ENCODE assay signal across 9 cellular contexts in the genomic region with DNA sequence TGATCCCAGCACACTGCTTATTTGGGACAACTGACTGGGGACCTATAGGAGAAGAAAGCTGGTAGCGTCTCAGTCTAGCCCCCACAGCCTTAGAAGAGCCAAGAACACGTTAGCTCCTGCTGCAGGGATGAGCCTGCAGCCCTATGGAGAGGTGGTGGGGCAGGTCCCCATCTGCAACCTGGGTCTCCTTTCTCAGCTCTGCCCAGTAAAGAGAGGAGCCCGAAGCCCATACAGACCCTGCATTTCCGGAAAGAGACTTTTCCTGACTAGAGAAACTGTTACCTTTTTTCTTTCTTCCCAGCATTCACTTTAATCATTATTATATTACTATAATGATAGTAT. TPM values are rescaled to one million over a fixed set of nuclear protein-coding genes. Genes with fewer than 3 reads are reported as not detected.
DNase-seq lines count a peak whose midpoint lies in the region; ATAC-seq and TF ChIP-seq lines count a peak whose summit lies in the region.
"Had no signal": no experiment of that assay in that cellular context is flagged by ENCODE, and none has a peak within 500 bp of the region (broad histone marks: within the 10 kb centered on the region; RNA-seq: fewer than 3 reads in every experiment).

No MANE protein-coding gene starts in this region.

- peaks cover 8 to 41% (median 23%) of the 10 kb centered on the region in 4 donors for H3K4me1 Mint-ChIP-seq in CD4-positive, CD25-positive, alpha-beta regulatory T cell
- H3K4me1 Mint-ChIP-seq in HFFc6 (ENCODE audit: low read depth), result peaks cover 32% of the 10 kb centered on the region
- peaks cover 24% of the 10 kb centered on the region for H3K4me1 Mint-ChIP-seq in activated CD4-positive, alpha-beta memory T cell treated with anti-CD3 and anti-CD28 coated beads, Interleukin-2, amount 10 ng/mL, durations not matched to agents 7 days and 5 days

- H3K27ac ChIP-seq in CD4-positive, CD25-positive, alpha-beta regulatory T cell (ENCODE audit: insufficient read depth, low read length, poor library complexity, severe bottlenecking), result no peak overlapping the region
- no peak overlapping the region for H3K27ac ChIP-seq in suprapubic skin

- no peaks in the 10 kb centered on the region for H3K9me3 Mint-ChIP-seq in CD4-positive, CD25-positive, alpha-beta regulatory T cell
- no peaks in the 10 kb centered on the region for H3K9me3 Mint-ChIP-seq in HFFc6
- H3K9me3 Mint-ChIP-seq in activated CD4-positive, alpha-beta memory T cell treated with anti-CD3 and anti-CD28 coated beads, Interleukin-2, amount 10 ng/mL, durations not matched to agents 7 days and 5 days, result no peaks in the 10 kb centered on the region

- peak overlapping the region; percentile 98 for H3K9ac ChIP-seq in iPS-15b (ENCODE audit: low read depth, low read length)

- peaks cover 21% of the 10 kb centered on the region for H3K27me3 Mint-ChIP-seq in CD4-positive, CD25-positive, alpha-beta regulatory T cell
- H3K27me3 Mint-ChIP-seq in HFFc6 (ENCODE audit: insufficient read depth), result peaks cover 6% of the 10 kb centered on the region; the same call in 1 of the 2 replicates
- peaks cover 14% of the 10 kb centered on the region for H3K27me3 Mint-ChIP-seq in activated CD4-positive, alpha-beta memory T cell treated with anti-CD3 and anti-CD28 coated beads, Interleukin-2, amount 10 ng/mL, durations not matched to agents 7 days and 5 days

- TF ChIP-seq CTCF in HFFc6 (IDR thresholded peaks at IDR 0.05) (no peak), suprapubic skin (IDR thresholded peaks at IDR 0.05) (no peak)

- H3K9me3 ChIP-seq in CD4-positive, CD25-positive, alpha-beta regulatory T cell (ENCODE audit: control insufficient read depth in 2 of 2, low read length in 2 of 2), result no peaks in the 10 kb centered on the region
- H3K9me3 ChIP-seq in iPS-15b (ENCODE audit: control insufficient read depth, insufficient read depth, low read length) (no peaks in the 10 kb centered on the region), suprapubic skin (no peaks in the 10 kb centered on the region)

- 0% methylated on average over 4 of the region's 4 CpGs for WGBS in suprapubic skin

- no peaks in the 10 kb centered on the region for H3K27me3 ChIP-seq in CD4-positive, CD25-positive, alpha-beta regulatory T cell (ENCODE audit: control insufficient read depth, insufficient read depth, low read length)
- H3K27me3 ChIP-seq in iPS-15b (ENCODE audit: control insufficient read depth, insufficient read depth, low read length) (no peaks in the 10 kb centered on the region), suprapubic skin (no peaks in the 10 kb centered on the region)

- DNase-seq in CD4-positive, CD25-positive, alpha-beta regulatory T cell, result no peak
- DNase-seq in HFFc6, result no peak
- DNase-seq in activated CD4-positive, alpha-beta memory T cell treated with anti-CD3 and anti-CD28 coated beads, Interleukin-2, amount 10 ng/mL, durations not matched to agents 7 days and 5 days, result no peak
- DNase-seq in suprapubic skin (ENCODE audit: low spot score in 2 of 2), result no peak
- no peak for DNase-seq in NK-92 (lab: John Stamatoyannopoulos, UW; ENCODE audit: unreplicated experiment)
- no peak for DNase-seq in stimulated activated CD4-positive, alpha-beta T cell treated with anti-CD3 and anti-CD28 coated beads, Interleukin-2, amount 100 ng/mL, for 48 hours

- peaks cover 13% of the 10 kb centered on the region for H3K4me1 ChIP-seq in CD4-positive, CD25-positive, alpha-beta regulatory T cell (ENCODE audit: control insufficient read depth, insufficient read depth, low read length, poor library complexity, severe bottlenecking)
- no peaks in the 10 kb centered on the region for H3K4me1 ChIP-seq in iPS-15b (ENCODE audit: control insufficient read depth, insufficient read depth, low read length)
- H3K4me1 ChIP-seq in suprapubic skin, result peaks cover 18% of the 10 kb centered on the region

- H3K36me3 ChIP-seq in CD4-positive, CD25-positive, alpha-beta regulatory T cell (ENCODE audit: control insufficient read depth, insufficient read depth, low read length), result peaks cover 20% of the 10 kb centered on the region
- H3K36me3 ChIP-seq in iPS-15b (ENCODE audit: control insufficient read depth, insufficient read depth, low read length), result peaks cover 17% of the 10 kb centered on the region
- peaks cover 19% of the 10 kb centered on the region for H3K36me3 ChIP-seq in suprapubic skin

- H3K36me3 Mint-ChIP-seq in CD4-positive, CD25-positive, alpha-beta regulatory T cell, result peaks cover 10% of the 10 kb centered on the region
- peaks cover 6% of the 10 kb centered on the region for H3K36me3 Mint-ChIP-seq in HFFc6 (ENCODE audit: low read depth)
- peaks cover 9% of the 10 kb centered on the region for H3K36me3 Mint-ChIP-seq in activated CD4-positive, alpha-beta memory T cell treated with anti-CD3 and anti-CD28 coated beads, Interleukin-2, amount 10 ng/mL, durations not matched to agents 7 days and 5 days (ENCODE audit: low read depth)

- no peak for TF ChIP-seq EP300 in suprapubic skin (IDR thresholded peaks at IDR 0.05)

- POLR2A ChIA-PET in activated CD4-positive, alpha-beta memory T cell treated with anti-CD3 and anti-CD28 coated beads, Interleukin-2, amount 10 ng/mL, durations not matched to agents 7 days and 5 days (lab: Charles Lee), result interaction anchor here (1.1 to 1.6 kb wide), 3 partner anchors 246 to 457 kb away, joined by 3 to 5 read pairs (median 4); no protein-coding TSS in a partner anchor

- H3K4me3 ChIP-seq in CD4-positive, CD25-positive, alpha-beta regulatory T cell (ENCODE audit: low read depth, low read length), result peak overlapping the region; percentile 96
- H3K4me3 ChIP-seq in iPS-15b (ENCODE audit: low read depth, low read length), result peak overlapping the region; percentile 95
- H3K4me3 ChIP-seq in suprapubic skin, result peak overlapping the region; percentile 96

- CTCF ChIA-PET in activated CD4-positive, alpha-beta memory T cell treated with anti-CD3 and anti-CD28 coated beads, Interleukin-2, amount 10 ng/mL, durations not matched to agents 7 days and 5 days (lab: Charles Lee), result no interaction called here

- peak overlapping the region in 2 of 3 donors; percentile 85 to 93 for H3K27ac Mint-ChIP-seq in CD4-positive, CD25-positive, alpha-beta regulatory T cell
- H3K27ac Mint-ChIP-seq in HFFc6, result peak overlapping the region; percentile 96
- H3K27ac Mint-ChIP-seq in activated CD4-positive, alpha-beta memory T cell treated with anti-CD3 and anti-CD28 coated beads, Interleukin-2, amount 10 ng/mL, durations not matched to agents 7 days and 5 days, result peak overlapping the region; percentile 68

- TF ChIP-seq POLR2A in suprapubic skin (IDR thresholded peaks at IDR 0.05), result no peak

- ATAC-seq in CD4-positive, CD25-positive, alpha-beta regulatory T cell (ENCODE audit: low read depth in 2 of 2), result no peak
- ATAC-seq in HG02763 (IDR thresholded peaks at IDR 0.05; ENCODE audit: unreplicated experiment), result no peak

- H3K4me3 Mint-ChIP-seq in CD4-positive, CD25-positive, alpha-beta regulatory T cell, result peak overlapping the region; percentile 92 to 96 (median 94)
- H3K4me3 Mint-ChIP-seq in HFFc6, result peak overlapping the region; percentile 96
- peak overlapping the region; percentile 98 for H3K4me3 Mint-ChIP-seq in activated CD4-positive, alpha-beta memory T cell treated with anti-CD3 and anti-CD28 coated beads, Interleukin-2, amount 10 ng/mL, durations not matched to agents 7 days and 5 days

RNA-seq across cellular contexts. Expression of gene METTL22, which starts 0.8 kb away (rescaled TPM):
- total RNA-seq in CD4-positive, CD25-positive, alpha-beta regulatory T cell, result 27.1 TPM
- 1 to 10 TPM; 7.6 to 9.4 (median 8.0) TPM for polyA plus RNA-seq in CD4-positive, CD25-positive, alpha-beta regulatory T cell
- 10 to 100 TPM; 33.5 to 38.0 (median 36.0) TPM for total RNA-seq in HFFc6 (2021; fragmentation: NEBNext Ultra II Directional; extraction: Animal tissue kit (Norgen Biotek cat#: 25700))
- 10 to 100 TPM; 25.7 to 27.6 TPM for total RNA-seq in activated CD4-positive, alpha-beta memory T cell treated with anti-CD3 and anti-CD28 coated beads, Interleukin-2, amount 10 ng/mL, durations not matched to agents 7 days and 5 days
- total RNA-seq in suprapubic skin, result 100 to 1,000 TPM in 1 of 4 donors, 10 to 100 TPM in 3; 15.5 to 114 (median 28.3) TPM

RNA-seq across cellular contexts. Expression of gene TMEM114, which starts 32.0 kb away (rescaled TPM):
- total RNA-seq in CD4-positive, CD25-positive, alpha-beta regulatory T cell, result not detected
- polyA plus RNA-seq in CD4-positive, CD25-positive, alpha-beta regulatory T cell, result not detected
- total RNA-seq in HFFc6 (2021; fragmentation: NEBNext Ultra II Directional; extraction: Animal tissue kit (Norgen Biotek cat#: 25700)), result not detected
- total RNA-seq in activated CD4-positive, alpha-beta memory T cell treated with anti-CD3 and anti-CD28 coated beads, Interleukin-2, amount 10 ng/mL, durations not matched to agents 7 days and 5 days, result not detected
- not detected for total RNA-seq in suprapubic skin
- total RNA-seq: myocyte had no signal

RNA-seq across cellular contexts. Expression of gene ABAT, which starts 52.1 kb away (rescaled TPM):
- 13.9 TPM for total RNA-seq in CD4-positive, CD25-positive, alpha-beta regulatory T cell
- polyA plus RNA-seq in CD4-positive, CD25-positive, alpha-beta regulatory T cell, result 1 to 10 TPM; 2.3 to 4.3 (median 2.8) TPM
- 1 to 10 TPM in 1 of 6 experiments, under 1 TPM in 5; 0.51 to 1.3 (median 0.59) TPM for total RNA-seq in HFFc6 (2021; fragmentation: NEBNext Ultra II Directional; extraction: Animal tissue kit (Norgen Biotek cat#: 25700))
- 1 to 10 TPM; 5.5 to 5.9 TPM for total RNA-seq in activated CD4-positive, alpha-beta memory T cell treated with anti-CD3 and anti-CD28 coated beads, Interleukin-2, amount 10 ng/mL, durations not matched to agents 7 days and 5 days
- total RNA-seq in suprapubic skin, result 1 to 10 TPM; 2.0 to 8.5 (median 5.9) TPM
